25 cellular contexts compared by ENCODE assay signal in the genomic region with DNA sequence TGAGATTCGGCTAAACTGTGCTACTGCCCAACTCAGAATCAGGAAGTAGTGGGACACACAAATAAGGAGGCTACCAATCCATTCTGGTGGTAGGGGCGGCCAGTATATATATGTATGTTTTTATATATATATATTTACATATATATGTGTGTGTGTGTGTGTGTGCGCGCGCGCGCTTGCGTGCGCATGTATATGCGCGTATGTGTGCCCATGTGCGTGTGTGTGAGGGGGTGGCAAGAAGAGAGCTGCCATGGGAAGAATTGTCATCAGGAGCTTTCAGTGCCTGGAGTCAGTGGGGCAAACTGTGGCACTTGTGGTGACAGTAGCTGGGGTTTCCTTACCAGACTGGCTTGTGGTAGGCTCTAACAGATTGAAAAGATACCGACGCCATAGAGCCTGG. TPM values are rescaled to one million over a fixed set of nuclear protein-coding genes. Genes with fewer than 3 reads are reported as not detected.
"Had no signal": no experiment of that assay in that cellular context is flagged by ENCODE, and none has a peak within 500 bp of the region (broad histone marks: within the 10 kb centered on the region; RNA-seq: fewer than 3 reads in every experiment).

No MANE protein-coding gene starts in this region.

- H3K4me1 ChIP-seq: parathyroid adenoma, psoas muscle, right lobe of liver, sigmoid colon, stomach, transverse colon, upper lobe of left lung, vagina had no signal

- H2AFZ ChIP-seq: parathyroid adenoma had no signal

- H3K27ac ChIP-seq: neutrophil, ovary, parathyroid adenoma, psoas muscle, right lobe of liver, sigmoid colon, stomach, tibial artery, transverse colon, upper lobe of left lung, vagina had no signal

- H3K79me2 ChIP-seq: parathyroid adenoma had no signal

- ATAC-seq: naive thymus-derived CD8-positive, alpha-beta T cell; natural killer cell treated with Interleukin-12 subunit alpha and Interleukin-12 subunit beta and Interleukin-15 and Interleukin-18, amount 100 ng/mL, for 72 hours; psoas muscle; right cardiac atrium; right lobe of liver; stimulated activated effector memory CD8-positive, alpha-beta T cell treated with anti-CD3 and anti-CD28 coated beads, Interleukin-12 subunit alpha, Interleukin-12 subunit beta, amount 100 ng/mL, for 72 hours; stimulated activated naive B cell treated with anti-CD40 and anti-IgM and Interleukin-4, amounts not matched to agents 10 μg/mL and 1 μg/mL and 100 μg/mL, for 72 hours had no signal

- H3K9ac ChIP-seq: parathyroid adenoma had no signal

- H3K9me3 ChIP-seq: neutrophil, ovary, psoas muscle, right lobe of liver, sigmoid colon, stomach, tibial artery, transverse colon, upper lobe of left lung, vagina had no signal

- H3K27me3 ChIP-seq: neutrophil, ovary, right lobe of liver, sigmoid colon, stomach, tibial artery, transverse colon, upper lobe of left lung, vagina had no signal

- H3K36me3 ChIP-seq: neutrophil, ovary, right lobe of liver, sigmoid colon, stomach, tibial artery, transverse colon, upper lobe of left lung, vagina had no signal

- H3K4me3 ChIP-seq: ovary, psoas muscle, right lobe of liver, sigmoid colon, stomach, tibial artery, transverse colon, upper lobe of left lung, vagina had no signal

- DNase-seq: naive thymus-derived CD8-positive, alpha-beta T cell; nephron progenitor cell; nucleus accumbens; ovary; posterior cingulate gyrus; psoas muscle; right cardiac atrium; right lobe of liver; sigmoid colon; small intestine; stimulated activated CD4-positive, alpha-beta T cell treated with anti-CD3 and anti-CD28 coated beads, Interleukin-15, amount 100 ng/mL, for 24 hours; stimulated activated CD4-positive, alpha-beta T cell treated with anti-CD3 and anti-CD28 coated beads, Interleukin-2, amount 100 ng/mL, for 24 hours; stimulated activated CD4-positive, alpha-beta T cell treated with anti-CD3 and anti-CD28 coated beads, Interleukin-2, amount 100 ng/mL, for 48 hours; stimulated activated CD4-positive, alpha-beta T cell treated with anti-CD3 and anti-CD28 coated beads, Interleukin-4, amount 100 ng/mL, for 24 hours; stimulated activated naive B cell treated with anti-CD40 and anti-IgM and Interleukin-4, amounts not matched to agents 10 μg/mL and 1 μg/mL and 100 μg/mL, for 72 hours; stimulated activated naive CD4-positive, alpha-beta T cell treated with Interleukin-2 at 50 U/mL for 16 hours; stomach; tibial artery; transverse colon had no signal

RNA-seq across cellular contexts. Expression of a gene that starts 26.5 kb away (rescaled TPM):
- total RNA-seq: naive thymus-derived CD8-positive, alpha-beta T cell; natural killer cell treated with Interleukin-12 subunit alpha and Interleukin-12 subunit beta and Interleukin-15 and Interleukin-18, amount 100 ng/mL, for 72 hours had no signal
- polyA plus RNA-seq: naive thymus-derived CD8-positive, alpha-beta T cell had no signal
